ENCODE assay signal across 8 cellular contexts in genomic region chr12:47905313-47905730, GRCh38. TPM values are rescaled to one million over a fixed set of nuclear protein-coding genes. Genes with fewer than 3 reads are reported as not detected.
DNase-seq lines count a peak whose midpoint lies in the region; ATAC-seq and TF ChIP-seq lines count a peak whose summit lies in the region.

No MANE protein-coding gene starts in this region.

- no peaks in the 10 kb centered on the region for H3K36me3 Mint-ChIP-seq in chondrocyte (ENCODE audit: low read depth)

- POLR2A ChIA-PET in HEK293 (lab: Yijun Ruan, JAX) = interaction anchor here (0.7 to 1.6 kb wide), 18 partner anchors 8 to 288 kb away, joined by 3 to 8 read pairs (median 4); partner anchors contain the start of genes PFKM and TMEM106C

- H3K36me3 ChIP-seq in HEK293 (ENCODE audit: control insufficient read depth in 2 of 2, insufficient read depth in 1 of 2, low read length in 2 of 2) (no peaks in the 10 kb centered on the region), lower lobe of right lung (no peaks in the 10 kb centered on the region), transverse colon (no peaks in the 10 kb centered on the region)

- 1% methylated on average over 34 of the region's 34 CpGs; no CpG with 5 or more reads in 1 of the 2 donors for WGBS in transverse colon (ENCODE audit: low coverage in 1 of 2), 2 donors

- no peak for TF ChIP-seq POLR2A in transverse colon (IDR thresholded peaks at IDR 0.05)

- intact Hi-C loops in lower lobe of right lung (cut with DNase I) (no loop called here), transverse colon (cut with DNase I; ENCODE audit: low total_unique reads) (no loop called here)

- H3K9me3 ChIP-seq in HEK293 (ENCODE audit: control insufficient read depth, insufficient read depth, low read depth, low read length) (no peaks in the 10 kb centered on the region), lower lobe of right lung (no peaks in the 10 kb centered on the region), transverse colon (no peaks in the 10 kb centered on the region)

- TF ChIP-seq CTCF in HEK293 (tag by site-specific recombination; IDR thresholded peaks at IDR 0.05) (peak; percentile 98), chondrocyte (IDR thresholded peaks at IDR 0.05) (peak; percentile 72), lower lobe of right lung (IDR thresholded peaks at IDR 0.05) (peak; percentile 42), transverse colon (IDR thresholded peaks at IDR 0.05) (peak; percentile 36 to 71 (median 43))

- TF ChIP-seq EP300 in transverse colon (IDR thresholded peaks at IDR 0.05; ENCODE audit: low read depth) = no peak

- DNase-seq in NCI-H2107 treated with DMSO at 0.1 percent for 48 hours (lab: John Stamatoyannopoulos, UW; ENCODE audit: unreplicated experiment) (peak; percentile 68), NCI-H2107 (lab: John Stamatoyannopoulos, UW) (no peak), NCI-H510A treated with DMSO at 0.1 percent for 48 hours (lab: John Stamatoyannopoulos, UW) (peak; percentile 61), chondrocyte (ENCODE audit: low spot score) (no peak), lower lobe of right lung (peak; percentile 81), transverse colon (peak; percentile 84), amniotic stem cell (lab: John Stamatoyannopoulos, UW) (no peak)

- peak overlapping the region; percentile 69 for H3K27ac Mint-ChIP-seq in chondrocyte (ENCODE audit: unreplicated experiment)

- H3K27ac ChIP-seq in HEK293 (ENCODE audit: extremely low read depth, low read depth, low read length) (peak overlapping the region; percentile 48; the same call in 1 of the 2 replicates), lower lobe of right lung (peak overlapping the region; percentile 80), transverse colon (peak overlapping the region; percentile 81 to 89 (median 86))

- peak; percentile 68 to 78 for ATAC-seq in lower lobe of right lung

- no peaks in the 10 kb centered on the region for H3K27me3 Mint-ChIP-seq in chondrocyte (ENCODE audit: low read depth)

- in situ Hi-C loops in transverse colon (cut with MboI; ENCODE audit: low pct_ligation_motif_present in 1 of 4, low pct_unique_long_range_greater_than_20kb in 1 of 4, low sequenced_read_pairs in 3 of 4) = no loop called here

- H3K9me3 Mint-ChIP-seq in chondrocyte (ENCODE audit: low read depth) = no peaks in the 10 kb centered on the region

- peak overlapping the region; percentile 79 for H3K4me3 Mint-ChIP-seq in chondrocyte (ENCODE audit: unreplicated experiment)

- CTCF ChIA-PET in HEK293 (lab: Yijun Ruan, JAX) = interaction anchor here (0.6 to 2.7 kb wide), 16 partner anchors 8 to 717 kb away, joined by 3 to 21 read pairs (median 4); partner anchors contain the start of gene TMEM106C

- no peaks in the 10 kb centered on the region for H3K27me3 ChIP-seq in lower lobe of right lung (ENCODE audit: low read depth)
- no peaks in the 10 kb centered on the region for H3K27me3 ChIP-seq in transverse colon

- peaks cover 36% of the 10 kb centered on the region for H3K4me1 Mint-ChIP-seq in chondrocyte (ENCODE audit: low read depth)

- H3K4me1 ChIP-seq in HEK293 (ENCODE audit: control insufficient read depth, insufficient read depth, low read length) = peaks cover 14% of the 10 kb centered on the region
- peaks cover 43% of the 10 kb centered on the region for H3K4me1 ChIP-seq in lower lobe of right lung
- peaks cover 16 to 67% (median 47%) of the 10 kb centered on the region in 4 donors for H3K4me1 ChIP-seq in transverse colon

- H3K4me3 ChIP-seq in HEK293 (ENCODE audit: low read depth, low read length) = peak overlapping the region; percentile 56
- peak overlapping the region; percentile 70 for H3K4me3 ChIP-seq in lower lobe of right lung
- H3K4me3 ChIP-seq in transverse colon = peak overlapping the region; percentile 29 to 62 (median 56)

TF ChIP-seq in HEK293, 187 proteins besides CTCF, POLR2A, EP300 and RAD21 (continues in another document):
- no peak for TF ChIP-seq ATF2 (tag by site-specific recombination; IDR thresholded peaks at IDR 0.05; ENCODE audit: low read depth)
- no peak for TF ChIP-seq ZNF366 (tag by site-specific recombination; conservative IDR thresholded peaks at IDR 0.05)
- no peak for TF ChIP-seq KLF10 (tag by site-specific recombination; IDR thresholded peaks at IDR 0.05)
- no peak for TF ChIP-seq ZSCAN16 (tag by site-specific recombination; IDR thresholded peaks at IDR 0.05)
- no peak for TF ChIP-seq TRIM28 (IDR thresholded peaks at IDR 0.05; ENCODE audit: borderline replicate concordance, low read length)
- no peak for TF ChIP-seq SETDB1 (IDR thresholded peaks at IDR 0.05; ENCODE audit: insufficient read length, low read length)
- no peak; the same call in 1 of the 2 replicates for TF ChIP-seq ZNF660 (tag by site-specific recombination; IDR thresholded peaks at IDR 0.05)
- TF ChIP-seq ZNF184 (tag by site-specific recombination; IDR thresholded peaks at IDR 0.05) = no peak; the same call in 1 of the 2 replicates
- no peak for TF ChIP-seq ZFP41 (tag by site-specific recombination; IDR thresholded peaks at IDR 0.05; ENCODE audit: borderline replicate concordance)
- TF ChIP-seq ZNF585B (tag by site-specific recombination; IDR thresholded peaks at IDR 0.05) = no peak
- no peak for TF ChIP-seq ZNF555 (tag by site-specific recombination; conservative IDR thresholded peaks at IDR 0.05)
- TF ChIP-seq ZFP3 (tag by site-specific recombination; IDR thresholded peaks at IDR 0.05; ENCODE audit: low read depth) = no peak
- TF ChIP-seq ZNF341 (tag by site-specific recombination; IDR thresholded peaks at IDR 0.05; ENCODE audit: low read depth) = no peak
- TF ChIP-seq ZBTB21 (tag by site-specific recombination; IDR thresholded peaks at IDR 0.05) = no peak
- TF ChIP-seq HOXD13 (CRISPR knock-in tag; IDR thresholded peaks at IDR 0.05; ENCODE audit: borderline replicate concordance) = no peak
- TF ChIP-seq RBAK (tag by site-specific recombination; IDR thresholded peaks at IDR 0.05) = no peak
- no peak for TF ChIP-seq ZNF416 (tag by site-specific recombination; IDR thresholded peaks at IDR 0.05)
- peak; percentile 48; the same call in 1 of the 2 replicates for TF ChIP-seq ZBTB20 (tag by site-specific recombination; IDR thresholded peaks at IDR 0.05)
- no peak for TF ChIP-seq ZNF707 (tag by site-specific recombination; IDR thresholded peaks at IDR 0.05)
- no peak for TF ChIP-seq ZNF658 (tag by site-specific recombination; IDR thresholded peaks at IDR 0.05)
- no peak for TF ChIP-seq OVOL3 (tag by site-specific recombination; IDR thresholded peaks at IDR 0.05)
- TF ChIP-seq ZNF112 (tag by site-specific recombination; IDR thresholded peaks at IDR 0.05) = no peak
- peak; percentile 28 for TF ChIP-seq ZEB2 (tag by site-specific recombination; IDR thresholded peaks at IDR 0.05)
- no peak for TF ChIP-seq ZNF677 (tag by site-specific recombination; IDR thresholded peaks at IDR 0.05)
- no peak for TF ChIP-seq HOXA7 (CRISPR knock-in tag; IDR thresholded peaks at IDR 0.05; ENCODE audit: borderline replicate concordance)
- TF ChIP-seq FEZF1 (tag by site-specific recombination; IDR thresholded peaks at IDR 0.05) = no peak
- no peak for TF ChIP-seq TSHZ1 (tag by site-specific recombination; IDR thresholded peaks at IDR 0.05; ENCODE audit: borderline replicate concordance)
- TF ChIP-seq ZNF2 (tag by site-specific recombination; IDR thresholded peaks at IDR 0.05) = peak; percentile 86
- no peak for TF ChIP-seq ZNF514 (tag by site-specific recombination; IDR thresholded peaks at IDR 0.05)

RNA-seq across cellular contexts. Expression of gene VDR, which starts 0.5 kb away (rescaled TPM):
- total RNA-seq in chondrocyte = 4.4 to 4.8 TPM (median 4.6 TPM) in 3 replicates
- total RNA-seq in lower lobe of right lung = 24.3 TPM
- total RNA-seq in transverse colon = 100 to 1,000 TPM in 2 of 4 donors, 10 to 100 TPM in 2; 62.3 to 191 (median 117) TPM

RNA-seq across cellular contexts. Expression of gene TMEM106C, which starts 58.1 kb away (rescaled TPM):
- 54.3 to 60.1 TPM (median 54.8 TPM) in 3 replicates for total RNA-seq in chondrocyte
- 39.3 TPM for total RNA-seq in lower lobe of right lung
- 100 to 1,000 TPM in 2 of 4 donors, 10 to 100 TPM in 2; 51.9 to 258 (median 113) TPM for total RNA-seq in transverse colon

Comparison
In these comparisons a context has a peak if more than half of its experiments do, and no peak if none do; other contexts are left out.
1. DNase-seq: peak in NCI-H2107 treated with DMSO at 0.1 percent for 48 hours (single experiment), NCI-H510A treated with DMSO at 0.1 percent for 48 hours (single experiment), lower lobe of right lung (single experiment) and transverse colon (single experiment); none in NCI-H2107 (single experiment), chondrocyte (single experiment) and amniotic stem cell (single experiment).
2. CTCF ChIP-seq: peak in every context shown above with its lines; median percentile 98 in HEK293; 72 in chondrocyte; 43 in transverse colon; 42 in lower lobe of right lung.
3. Peak in every context shown above with its lines, with median percentiles within 50 percentile points of each other: H3K27ac ChIP-seq and H3K4me3 ChIP-seq.